ENCODE assay signal across 8 cellular contexts in genomic region chr2:204072443-204073324, GRCh38.
A peak's percentile ranks its signal among the peaks of the same experiment; 100 is the strongest.
DNase-seq lines count a peak whose midpoint lies in the region; ATAC-seq and TF ChIP-seq lines count a peak whose summit lies in the region.

No MANE protein-coding gene starts in this region.

- ATAC-seq in GM21529 (IDR thresholded peaks at IDR 0.05; ENCODE audit: unreplicated experiment) = peak; percentile 76
- ATAC-seq in RWPE2 (ENCODE audit: low read depth) = no peak
- no peak for ATAC-seq in HG03342 (IDR thresholded peaks at IDR 0.05; ENCODE audit: unreplicated experiment)
- ATAC-seq in HG03521 (IDR thresholded peaks at IDR 0.05; ENCODE audit: unreplicated experiment) = no peak

- DNase-seq in Caki2 (ENCODE audit: low read depth) (peak; percentile 2), RWPE2 (ENCODE audit: low spot score) (no peak), kidney tubule cell (ENCODE audit: low spot score) (peak; percentile 24)
- DNase-seq in activated naive CD4-positive, alpha-beta T cell treated with anti-CD3 and anti-CD28 coated beads for 36 hours = peak; percentile 92
- peak; percentile 47 for DNase-seq in stimulated activated CD8-positive, alpha-beta memory T cell treated with anti-CD3 and anti-CD28 coated beads, Interleukin-4, amount 100 ng/mL, for 24 hours (ENCODE audit: low read depth)

- H3K9me3 Mint-ChIP-seq in activated naive CD4-positive, alpha-beta T cell treated with anti-CD3 and anti-CD28 coated beads for 36 hours = no peaks in the 10 kb centered on the region

- no peak overlapping the region for H3K27ac ChIP-seq in RWPE2 (ENCODE audit: poor library complexity, severe bottlenecking)

- H3K36me3 Mint-ChIP-seq in activated naive CD4-positive, alpha-beta T cell treated with anti-CD3 and anti-CD28 coated beads for 36 hours (ENCODE audit: low read depth) = no peaks in the 10 kb centered on the region

- no peaks in the 10 kb centered on the region for H3K27me3 ChIP-seq in RWPE2 (ENCODE audit: insufficient read depth, poor library complexity, severe bottlenecking)

- H3K36me3 ChIP-seq in RWPE2 (ENCODE audit: low read depth) = no peaks in the 10 kb centered on the region

- H3K9me3 ChIP-seq in RWPE2 (ENCODE audit: severe bottlenecking) = no peaks in the 10 kb centered on the region

- H3K4me3 ChIP-seq in RWPE2 (ENCODE audit: severe bottlenecking) = no peak overlapping the region

- no peak overlapping the region for H3K4me3 Mint-ChIP-seq in activated naive CD4-positive, alpha-beta T cell treated with anti-CD3 and anti-CD28 coated beads for 36 hours

- CTCF ChIA-PET in activated naive CD4-positive, alpha-beta T cell treated with anti-CD3 and anti-CD28 coated beads for 36 hours (lab: Charles Lee) = interaction anchor here (0.6 to 9.2 kb wide), 35 partner anchors 8 to 247 kb away, joined by 3 to 142 read pairs (median 4); no protein-coding TSS in a partner anchor

- H3K4me1 ChIP-seq in RWPE2 (ENCODE audit: insufficient read depth, poor library complexity, severe bottlenecking) = no peaks in the 10 kb centered on the region

- peaks cover 10% of the 10 kb centered on the region for H3K4me1 Mint-ChIP-seq in activated naive CD4-positive, alpha-beta T cell treated with anti-CD3 and anti-CD28 coated beads for 36 hours (ENCODE audit: low read depth)

- in situ Hi-C loops in Caki2 (cut with HindIII; ENCODE audit: low pct_unique_long_range_greater_than_20kb, low sequenced_read_pairs) = no loop called here

- intact Hi-C loops in activated naive CD4-positive, alpha-beta T cell treated with anti-CD3 and anti-CD28 coated beads for 36 hours (cut with micrococcal nuclease) = loop anchor here (1.0 to 5.0 kb wide), 8 partner anchors 32 to 253 kb away; no protein-coding TSS in a partner anchor

- peak; percentile 30 for TF ChIP-seq CTCF in RWPE2 (IDR thresholded peaks at IDR 0.05; ENCODE audit: poor library complexity, severe bottlenecking)

- no peak overlapping the region for H3K27ac Mint-ChIP-seq in activated naive CD4-positive, alpha-beta T cell treated with anti-CD3 and anti-CD28 coated beads for 36 hours

- H3K27me3 Mint-ChIP-seq in activated naive CD4-positive, alpha-beta T cell treated with anti-CD3 and anti-CD28 coated beads for 36 hours (ENCODE audit: low read depth) = peaks cover 2% of the 10 kb centered on the region
